10 cellular contexts compared by ENCODE assay signal in the genomic region with DNA sequence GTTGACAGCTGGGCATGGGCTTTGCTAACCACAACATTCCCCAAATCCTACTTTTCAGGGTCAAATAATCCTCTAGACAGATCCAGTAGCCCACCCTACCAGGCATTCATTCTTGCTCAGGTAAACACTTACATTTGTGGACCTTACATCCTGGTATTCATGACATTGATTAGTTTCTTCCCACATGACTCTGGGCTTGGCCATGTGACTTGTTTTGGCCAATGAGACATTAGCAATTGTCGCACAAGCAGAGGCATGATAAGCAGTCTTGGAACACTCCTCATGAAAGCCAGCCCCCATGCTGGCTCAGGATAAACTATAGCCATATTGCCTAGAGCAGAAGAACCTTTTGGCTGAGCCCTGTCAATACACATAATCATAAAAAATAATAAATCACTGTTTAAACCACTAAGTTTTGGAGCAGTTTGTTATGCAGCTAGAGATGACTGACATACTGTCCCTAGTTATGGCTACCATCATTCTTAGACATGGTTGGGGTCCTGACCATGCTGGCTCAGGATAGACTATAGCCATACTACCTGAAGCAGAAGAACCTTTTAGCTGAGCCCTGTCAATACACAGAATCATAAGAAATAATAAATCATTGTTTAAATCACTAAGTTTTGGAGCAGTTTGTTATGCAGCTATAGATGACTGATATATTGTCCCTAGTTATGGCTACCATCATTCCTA.
"Had no signal": no experiment of that assay in that cellular context is flagged by ENCODE, and none has a peak within 500 bp of the region (broad histone marks: within the 10 kb centered on the region; RNA-seq: fewer than 3 reads in every experiment).

No MANE protein-coding gene starts in this region.

- FAIRE-seq: H1, H54 had no signal

- H3K9ac ChIP-seq: GM23248, KMS-11 had no signal

- H2AFZ ChIP-seq: GM23248 had no signal

- H3K4me3 Mint-ChIP-seq: H9, HFFc6 had no signal

- H3K4me2 ChIP-seq: KMS-11 had no signal

- H3K27ac Mint-ChIP-seq: H9, HFFc6 had no signal

- H3K4me3 ChIP-seq: GM23248 had no signal

- H3K27ac ChIP-seq: GM23248, HL-60, KMS-11 had no signal

- DNase-seq: GM23248, H9, HCEC 1CT, HFFc6, IMR-90, KBM-7 had no signal
